In genomic region chr5:108382784-108383358, GRCh38 we compare ENCODE assay signal across 8 cellular contexts. TPM values are rescaled to one million over a fixed set of nuclear protein-coding genes. Genes with fewer than 3 reads are reported as not detected.
DNase-seq lines count a peak whose midpoint lies in the region; ATAC-seq and TF ChIP-seq lines count a peak whose summit lies in the region.

No MANE protein-coding gene starts in this region.

- peak; percentile 4 for ATAC-seq in GM18870 (IDR thresholded peaks at IDR 0.05; ENCODE audit: unreplicated experiment)
- peak; percentile 32 for ATAC-seq in memory B cell (ENCODE audit: low read depth)
- peak in 1 of 2 donors; percentile 3 for ATAC-seq in upper lobe of left lung (ENCODE audit: low FRiP score in 2 of 2)

- peaks cover 2% of the 10 kb centered on the region for H3K36me3 Mint-ChIP-seq in memory B cell

- no peaks in the 10 kb centered on the region for H3K9me3 ChIP-seq in upper lobe of left lung

- H3K27ac Mint-ChIP-seq in memory B cell: peak overlapping the region; percentile 93

- H3K4me1 Mint-ChIP-seq in memory B cell: peaks cover 20% of the 10 kb centered on the region

- POLR2A ChIA-PET in AG04449 (lab: Yijun Ruan, JAX): no interaction called here

- H3K27me3 Mint-ChIP-seq in memory B cell: no peaks in the 10 kb centered on the region

- peak overlapping the region; percentile 93 for H3K4me3 Mint-ChIP-seq in memory B cell

- H3K9me3 Mint-ChIP-seq in memory B cell: no peaks in the 10 kb centered on the region

- no peak for TF ChIP-seq POLR2A in upper lobe of left lung (IDR thresholded peaks at IDR 0.05)

- no peak for TF ChIP-seq EP300 in upper lobe of left lung (IDR thresholded peaks at IDR 0.05)

- no peak for DNase-seq in AG04449 (ENCODE audit: low read depth, low spot score)
- peak; percentile 67 for DNase-seq in NOMO-1 treated with DMSO at 0.1 percent for 48 hours (lab: John Stamatoyannopoulos, UW; ENCODE audit: unreplicated experiment)
- no peak for DNase-seq in cardiac fibroblast (ENCODE audit: low read depth in 2 of 2)
- DNase-seq in memory B cell (ENCODE audit: low spot score in 2 of 2): peak in 1 of 2 donors; percentile 40
- DNase-seq in upper lobe of left lung: no peak
- DNase-seq in glomerular visceral epithelial cell (ENCODE audit: extremely low spot score): no peak
- DNase-seq in NCI-H1092 (lab: John Stamatoyannopoulos, UW): no peak

- CTCF ChIA-PET in AG04449 (lab: Yijun Ruan, JAX): interaction anchor here (1.2 kb wide), 1 partner anchor 122 kb away, joined by 4 read pairs; no protein-coding TSS in a partner anchor

- no peak for TF ChIP-seq CTCF in AG04449 (IDR thresholded peaks at IDR 0.05; ENCODE audit: insufficient read depth, low read length, missing control alignments)
- no peak for TF ChIP-seq CTCF in cardiac fibroblast (IDR thresholded peaks at IDR 0.05; ENCODE audit: low read depth, low read length)
- TF ChIP-seq CTCF in upper lobe of left lung (IDR thresholded peaks at IDR 0.05): no peak

- peak overlapping the region; percentile 99 to 100 (median 100) for H3K27ac ChIP-seq in upper lobe of left lung

- H3K27me3 ChIP-seq in upper lobe of left lung: no peaks in the 10 kb centered on the region

- peaks cover 11 to 30% (median 15%) of the 10 kb centered on the region in 4 donors for H3K4me1 ChIP-seq in upper lobe of left lung

- WGBS in upper lobe of left lung, 2 donors: 13 to 18% methylated on average over 9 of the region's 9 CpGs

- H3K4me3 ChIP-seq in AG04449 (ENCODE audit: low read depth, low read length): peak overlapping the region; percentile 87
- H3K4me3 ChIP-seq in cardiac fibroblast (replicated peaks in 1 of 2; ENCODE audit: low read depth in 2 of 2, low read length in 2 of 2): peak overlapping the region; percentile 77 to 92
- H3K4me3 ChIP-seq in upper lobe of left lung: peak overlapping the region; percentile 27 to 96 (median 89)

- H3K36me3 ChIP-seq in upper lobe of left lung: no peaks in the 10 kb centered on the region

RNA-seq across cellular contexts. Expression of gene FBXL17, which starts 1.0 kb away (rescaled TPM):
- 10 to 100 TPM in 5 of 6 donors, 1 to 10 TPM in 1; 10.0 to 47.1 (median 16.9) TPM for total RNA-seq in upper lobe of left lung
